ENCODE assay signal across 17 cellular contexts in genomic region chr1:211355873-211356272, GRCh38. TPM values are rescaled to one million over a fixed set of nuclear protein-coding genes. Genes with fewer than 3 reads are reported as not detected.
DNase-seq lines count a peak whose midpoint lies in the region; ATAC-seq and TF ChIP-seq lines count a peak whose summit lies in the region.
"Had no signal": no experiment of that assay in that cellular context is flagged by ENCODE, and none has a peak within 500 bp of the region (broad histone marks: within the 10 kb centered on the region; RNA-seq: fewer than 3 reads in every experiment).

No MANE protein-coding gene starts in this region.

- H3K9me3 Mint-ChIP-seq in activated naive CD4-positive, alpha-beta T cell treated with anti-CD3 and anti-CD28 coated beads, Interleukin-2, amount 50 U/mL, for 24 hours = no peaks in the 10 kb centered on the region
- peaks cover 13% of the 10 kb centered on the region for H3K9me3 Mint-ChIP-seq in activated naive CD8-positive, alpha-beta T cell treated with anti-CD3 and anti-CD28 coated beads for 36 hours
- peaks cover 6% of the 10 kb centered on the region for H3K9me3 Mint-ChIP-seq in HFFc6

- peaks cover 71% of the 10 kb centered on the region for H3K4me1 Mint-ChIP-seq in activated naive CD4-positive, alpha-beta T cell treated with anti-CD3 and anti-CD28 coated beads, Interleukin-2, amount 50 U/mL, for 24 hours
- peaks cover 54% of the 10 kb centered on the region for H3K4me1 Mint-ChIP-seq in activated naive CD8-positive, alpha-beta T cell treated with anti-CD3 and anti-CD28 coated beads for 36 hours
- H3K4me1 Mint-ChIP-seq in HFFc6 (ENCODE audit: low read depth) = peaks cover 20% of the 10 kb centered on the region

- peak; percentile 75 for ATAC-seq in stimulated activated naive CD8-positive, alpha-beta T cell treated with anti-CD3 and anti-CD28 coated beads, Interleukin-15, Interleukin-2, amounts not matched to agents 100 U/mL and 50 U/mL, for 24 hours
- ATAC-seq: HCT116 had no signal

- no peak for TF ChIP-seq CTCF in HFFc6 (IDR thresholded peaks at IDR 0.05)

- H3K36me3 Mint-ChIP-seq in activated naive CD4-positive, alpha-beta T cell treated with anti-CD3 and anti-CD28 coated beads, Interleukin-2, amount 50 U/mL, for 24 hours = peaks cover 16% of the 10 kb centered on the region
- H3K36me3 Mint-ChIP-seq in activated naive CD8-positive, alpha-beta T cell treated with anti-CD3 and anti-CD28 coated beads for 36 hours = peaks cover 62% of the 10 kb centered on the region
- peaks cover 23% of the 10 kb centered on the region for H3K36me3 Mint-ChIP-seq in HFFc6 (ENCODE audit: low read depth)

- DNase-seq in NK-92 treated with Interleukin-12 subunit alpha and Interleukin-12 subunit beta, amount 100 ng/mL, for 24 hours (lab: John Stamatoyannopoulos, UW) = peak; percentile 17
- no peak for DNase-seq in NK-92 (lab: John Stamatoyannopoulos, UW; ENCODE audit: unreplicated experiment)
- no peak for DNase-seq in activated naive CD4-positive, alpha-beta T cell (lab: John Stamatoyannopoulos, UW)
- DNase-seq in activated naive CD8-positive, alpha-beta T cell treated with anti-CD3 and anti-CD28 coated beads for 36 hours = peak; percentile 32
- no peak for DNase-seq in stimulated activated naive CD8-positive, alpha-beta T cell treated with anti-CD3 and anti-CD28 coated beads, Interleukin-15, Interleukin-2, amounts not matched to agents 100 U/mL and 50 U/mL, for 24 hours
- no peak for DNase-seq in HFFc6
- DNase-seq in H4 (ENCODE audit: low spot score) = no peak
- DNase-seq: BE2C, DMS 273 treated with DMSO at 0.1 percent for 48 hours, GF-D8, GM23248, NCI-H1105 treated with DMSO at 0.1 percent for 48 hours, NCI-H1694 treated with DMSO at 0.1 percent for 48 hours, NCI-H526 treated with DMSO at 0.1 percent for 48 hours, RPMI8226 had no signal

- H3K27ac Mint-ChIP-seq in activated naive CD4-positive, alpha-beta T cell treated with anti-CD3 and anti-CD28 coated beads, Interleukin-2, amount 50 U/mL, for 24 hours = peak overlapping the region; percentile 24
- H3K27ac Mint-ChIP-seq in activated naive CD8-positive, alpha-beta T cell treated with anti-CD3 and anti-CD28 coated beads for 36 hours = no peak overlapping the region
- H3K27ac Mint-ChIP-seq in HFFc6 = no peak overlapping the region

- H3K27me3 Mint-ChIP-seq in activated naive CD4-positive, alpha-beta T cell treated with anti-CD3 and anti-CD28 coated beads, Interleukin-2, amount 50 U/mL, for 24 hours = no peaks in the 10 kb centered on the region
- H3K27me3 Mint-ChIP-seq in activated naive CD8-positive, alpha-beta T cell treated with anti-CD3 and anti-CD28 coated beads for 36 hours = no peaks in the 10 kb centered on the region
- H3K27me3 Mint-ChIP-seq in HFFc6 (ENCODE audit: insufficient read depth) = no peaks in the 10 kb centered on the region; the same call in 1 of the 2 replicates

- H3K4me3 Mint-ChIP-seq in activated naive CD4-positive, alpha-beta T cell treated with anti-CD3 and anti-CD28 coated beads, Interleukin-2, amount 50 U/mL, for 24 hours = no peak overlapping the region
- no peak overlapping the region for H3K4me3 Mint-ChIP-seq in activated naive CD8-positive, alpha-beta T cell treated with anti-CD3 and anti-CD28 coated beads for 36 hours
- no peak overlapping the region for H3K4me3 Mint-ChIP-seq in HFFc6

RNA-seq across cellular contexts. Expression of gene TRAF5, which starts 29.2 kb away (rescaled TPM):
- 10 to 100 TPM; 23.7 to 24.4 TPM for total RNA-seq in activated naive CD8-positive, alpha-beta T cell treated with anti-CD3 and anti-CD28 coated beads for 36 hours
- 10 to 100 TPM in 1 of 6 experiments, 1 to 10 TPM in 5; 7.7 to 12.3 (median 8.7) TPM for total RNA-seq in HFFc6 (2021; fragmentation: NEBNext Ultra II Directional; extraction: Animal tissue kit (Norgen Biotek cat#: 25700))
- 2.6 and 2.9 TPM in 2 replicates for total RNA-seq in H4 (2014; rRNA removed; shearing (Covaris generic))

Comparison
In these comparisons a context has a peak if more than half of its experiments do, and no peak if none do; other contexts are left out.
1. DNase-seq: peak in NK-92 treated with Interleukin-12 subunit alpha and Interleukin-12 subunit beta, amount 100 ng/mL, for 24 hours (single experiment) and activated naive CD8-positive, alpha-beta T cell treated with anti-CD3 and anti-CD28 coated beads for 36 hours (single experiment); none in NK-92 (single experiment), activated naive CD4-positive, alpha-beta T cell (0 of 4), stimulated activated naive CD8-positive, alpha-beta T cell treated with anti-CD3 and anti-CD28 coated beads, Interleukin-15, Interleukin-2, amounts not matched to agents 100 U/mL and 50 U/mL, for 24 hours (single experiment), HFFc6 (single experiment) and H4 (single experiment).